In genomic region chr11:116986521-116987105, GRCh38 we compare ENCODE assay signal across 8 cellular contexts.
A peak's percentile ranks its signal among the peaks of the same experiment; 100 is the strongest.
DNase-seq lines count a peak whose midpoint lies in the region; ATAC-seq and TF ChIP-seq lines count a peak whose summit lies in the region.

No MANE protein-coding gene starts in this region.

- DNase-seq in AG08396 (ENCODE audit: low spot score) (peak; percentile 20), LHCN-M2 (ENCODE audit: low read depth) (peak; percentile 79), left lobe of liver (ENCODE audit: low spot score) (no peak), endodermal cell (no peak)
- DNase-seq in activated naive CD8-positive, alpha-beta T cell treated with anti-CD3 and anti-CD28 coated beads, Interleukin-2, amount 50 U/mL, for 24 hours = no peak

- H3K9me3 ChIP-seq in endodermal cell (ENCODE audit: control insufficient read depth, low read length) = no peaks in the 10 kb centered on the region

- ATAC-seq in GM19395 (IDR thresholded peaks at IDR 0.05; ENCODE audit: unreplicated experiment) (peak; percentile 75), left lobe of liver (peak; percentile 62), GM18520 (IDR thresholded peaks at IDR 0.05; ENCODE audit: unreplicated experiment) (no peak), HG02870 (IDR thresholded peaks at IDR 0.05; ENCODE audit: unreplicated experiment) (no peak)
- peak; percentile 81 for ATAC-seq in activated naive CD8-positive, alpha-beta T cell treated with anti-CD3 and anti-CD28 coated beads, Interleukin-2, amount 50 U/mL, for 24 hours

- peak overlapping the region; percentile 79 for H3K27ac Mint-ChIP-seq in activated naive CD8-positive, alpha-beta T cell treated with anti-CD3 and anti-CD28 coated beads, Interleukin-2, amount 50 U/mL, for 24 hours
- no peak overlapping the region for H3K27ac Mint-ChIP-seq in endodermal cell

- H3K36me3 Mint-ChIP-seq in activated naive CD8-positive, alpha-beta T cell treated with anti-CD3 and anti-CD28 coated beads, Interleukin-2, amount 50 U/mL, for 24 hours (ENCODE audit: low read depth) = peaks cover 4% of the 10 kb centered on the region
- peaks cover 3% of the 10 kb centered on the region for H3K36me3 Mint-ChIP-seq in endodermal cell (ENCODE audit: low read depth)

- no peak overlapping the region for H3K4me3 ChIP-seq in endodermal cell (ENCODE audit: low read length)

- H3K4me1 ChIP-seq in endodermal cell (ENCODE audit: control insufficient read depth, insufficient read depth, low read length) = peaks cover 8% of the 10 kb centered on the region

- WGBS in endodermal cell (ENCODE audit: insufficient coverage in 1 of 2, insufficient read length in 1 of 2), 2 experiments = 86 to 89% methylated on average over 1 of the region's 2 CpGs

- no peak overlapping the region for H3K27ac ChIP-seq in endodermal cell (ENCODE audit: low read depth, low read length)

- H3K4me3 Mint-ChIP-seq in activated naive CD8-positive, alpha-beta T cell treated with anti-CD3 and anti-CD28 coated beads, Interleukin-2, amount 50 U/mL, for 24 hours = peak overlapping the region; percentile 44
- no peak overlapping the region for H3K4me3 Mint-ChIP-seq in endodermal cell

- no peaks in the 10 kb centered on the region for H3K27me3 ChIP-seq in endodermal cell (ENCODE audit: control insufficient read depth, insufficient read depth, low read length, poor library complexity, severe bottlenecking)

- no peak overlapping the region for H3K9ac ChIP-seq in endodermal cell (ENCODE audit: extremely low read depth, low read length, poor library complexity, severe bottlenecking)

- H3K4me1 Mint-ChIP-seq in activated naive CD8-positive, alpha-beta T cell treated with anti-CD3 and anti-CD28 coated beads, Interleukin-2, amount 50 U/mL, for 24 hours = peaks cover 79% of the 10 kb centered on the region
- H3K4me1 Mint-ChIP-seq in endodermal cell = peaks cover 32% of the 10 kb centered on the region

- H3K27me3 Mint-ChIP-seq in activated naive CD8-positive, alpha-beta T cell treated with anti-CD3 and anti-CD28 coated beads, Interleukin-2, amount 50 U/mL, for 24 hours = no peaks in the 10 kb centered on the region
- no peaks in the 10 kb centered on the region for H3K27me3 Mint-ChIP-seq in endodermal cell (ENCODE audit: insufficient read depth)

- no peaks in the 10 kb centered on the region for H3K36me3 ChIP-seq in endodermal cell (ENCODE audit: control insufficient read depth, insufficient read depth, low read length)

- no peak for TF ChIP-seq CTCF in endodermal cell (conservative IDR thresholded peaks at IDR 0.05)

- H3K9me3 Mint-ChIP-seq in activated naive CD8-positive, alpha-beta T cell treated with anti-CD3 and anti-CD28 coated beads, Interleukin-2, amount 50 U/mL, for 24 hours = no peaks in the 10 kb centered on the region
- H3K9me3 Mint-ChIP-seq in endodermal cell = no peaks in the 10 kb centered on the region

Comparison
In these comparisons a context has a peak if more than half of its experiments do, and no peak if none do; other contexts are left out.
1. DNase-seq: peak in AG08396 (single experiment) and LHCN-M2 (single experiment); none in activated naive CD8-positive, alpha-beta T cell treated with anti-CD3 and anti-CD28 coated beads, Interleukin-2, amount 50 U/mL, for 24 hours (single experiment), left lobe of liver (single experiment) and endodermal cell (single experiment).
2. ATAC-seq: peak in GM19395 (single experiment), activated naive CD8-positive, alpha-beta T cell treated with anti-CD3 and anti-CD28 coated beads, Interleukin-2, amount 50 U/mL, for 24 hours (single experiment) and left lobe of liver (single experiment); none in GM18520 (single experiment) and HG02870 (single experiment).